8 cellular contexts compared by ENCODE assay signal in genomic region chr16:67185003-67185865, GRCh38. TPM values are rescaled to one million over a fixed set of nuclear protein-coding genes. Genes with fewer than 3 reads are reported as not detected.
DNase-seq lines count a peak whose midpoint lies in the region; ATAC-seq and TF ChIP-seq lines count a peak whose summit lies in the region.

No MANE protein-coding gene starts in this region.

- H3K4me3 ChIP-seq in gastroesophageal sphincter (peak overlapping the region in 1 of 2 donors; percentile 80), subcutaneous abdominal adipose tissue (ENCODE audit: low read depth in 1 of 5, low read length in 5 of 5) (peak overlapping the region in 4 of 5 donors; percentile 6 to 84 (median 80))

- no peak for TF ChIP-seq EP300 in gastroesophageal sphincter (IDR thresholded peaks at IDR 0.05)

- H3K27ac ChIP-seq in gastroesophageal sphincter (peak overlapping the region in 3 of 4 donors; percentile 96 to 98 (median 97)), subcutaneous abdominal adipose tissue (ENCODE audit: low read depth, low read length) (no peak overlapping the region)

- 0 to 14% methylated on average over 6 to 7 of the region's 52 CpGs for WGBS in gastroesophageal sphincter (ENCODE audit: low coverage in 1 of 2), 2 donors

- peak in 3 of 4 experiments; percentile 88 to 91 (median 90) for TF ChIP-seq CTCF in gastroesophageal sphincter (IDR thresholded peaks at IDR 0.05)

- H3K27me3 ChIP-seq in gastroesophageal sphincter (no peaks in the 10 kb centered on the region), subcutaneous abdominal adipose tissue (ENCODE audit: control insufficient read depth in 5 of 5, insufficient read depth in 4 of 5, low read length in 5 of 5) (no peaks in the 10 kb centered on the region)

- DNase-seq in EH (ENCODE audit: low read depth), result peak; percentile 93
- DNase-seq in HuH-7.5 (ENCODE audit: low spot score), result peak; percentile 77
- DNase-seq in SHP77 treated with DMSO at 0.1 percent for 48 hours (lab: John Stamatoyannopoulos, UW), result peak; percentile 26
- peak; percentile 78 for DNase-seq in activated gamma-delta T cell treated with anti-CD3 and anti-CD28 coated beads, Interleukin-2, amount 50 U/mL, for 16 hours (ENCODE audit: low read depth)
- peak; percentile 46 for DNase-seq in occipital lobe (lab: John Stamatoyannopoulos, UW)

- peak overlapping the region in 1 of 5 donors; percentile 37 for H3K9ac ChIP-seq in subcutaneous abdominal adipose tissue (ENCODE audit: low read length in 5 of 5)

- TF ChIP-seq POLR2A in gastroesophageal sphincter (IDR thresholded peaks at IDR 0.05), result no peak

- peaks cover 0 to 52% (median 21%) of the 10 kb centered on the region in 3 donors for H3K4me1 ChIP-seq in gastroesophageal sphincter
- H3K4me1 ChIP-seq in subcutaneous abdominal adipose tissue (ENCODE audit: control insufficient read depth in 5 of 5, insufficient read depth in 5 of 5, low read length in 5 of 5), result peaks cover 3 to 46% (median 35%) of the 10 kb centered on the region in 5 donors

- H3K36me3 ChIP-seq in gastroesophageal sphincter, result no peaks in the 10 kb centered on the region
- H3K36me3 ChIP-seq in subcutaneous abdominal adipose tissue (ENCODE audit: control insufficient read depth in 5 of 5, insufficient read depth in 5 of 5, low read length in 5 of 5), result peaks cover 0 to 3% (median 0%) of the 10 kb centered on the region in 5 donors

- H3K9me3 ChIP-seq in gastroesophageal sphincter, result no peaks in the 10 kb centered on the region
- H3K9me3 ChIP-seq in subcutaneous abdominal adipose tissue (ENCODE audit: control insufficient read depth in 5 of 5, low read length in 5 of 5), result no peaks in the 10 kb centered on the region

- peak; percentile 45 for ATAC-seq in gastroesophageal sphincter
- no peak for ATAC-seq in HG03025 (IDR thresholded peaks at IDR 0.05; ENCODE audit: low FRiP score, unreplicated experiment)

RNA-seq across cellular contexts. Expression of gene MATCAP1, which starts 1.5 kb away (rescaled TPM):
- 10 to 100 TPM in 2 of 4 donors, 1 to 10 TPM in 2; 6.7 to 37.4 (median 19.2) TPM for total RNA-seq in gastroesophageal sphincter
- 49.1 TPM for total RNA-seq in occipital lobe

RNA-seq across cellular contexts. Expression of gene EXOC3L1, which starts 4.7 kb away (rescaled TPM):
- 1 to 10 TPM; 1.6 to 6.1 (median 2.6) TPM for total RNA-seq in gastroesophageal sphincter
- total RNA-seq in occipital lobe, result 0.47 TPM

RNA-seq across cellular contexts. Expression of gene E2F4, which starts 6.7 kb away (rescaled TPM):
- total RNA-seq in gastroesophageal sphincter (10 to 100 TPM; 55.0 to 89.8 (median 76.2) TPM), occipital lobe (17.8 TPM)

RNA-seq across cellular contexts. Expression of gene ELMO3, which starts 13.7 kb away (rescaled TPM):
- total RNA-seq in gastroesophageal sphincter, result 1 to 10 TPM in 2 of 4 donors, under 1 TPM in 2; 0.15 to 3.9 (median 1.3) TPM
- total RNA-seq in occipital lobe, result 0.16 TPM

RNA-seq across cellular contexts. Expression of gene NOL3, which starts 14.9 kb away (rescaled TPM):
- total RNA-seq in gastroesophageal sphincter (10 to 100 TPM; 23.0 to 78.9 (median 49.9) TPM), occipital lobe (4.1 TPM)

Comparison
In these comparisons a context has a peak if more than half of its experiments do, and no peak if none do; other contexts are left out.
1. DNase-seq: peak in every context shown above with its lines; median percentile 93 in EH; 78 in activated gamma-delta T cell treated with anti-CD3 and anti-CD28 coated beads, Interleukin-2, amount 50 U/mL, for 16 hours; 77 in HuH-7.5; 46 in occipital lobe; 26 in SHP77 treated with DMSO at 0.1 percent for 48 hours.